In the genomic region with DNA sequence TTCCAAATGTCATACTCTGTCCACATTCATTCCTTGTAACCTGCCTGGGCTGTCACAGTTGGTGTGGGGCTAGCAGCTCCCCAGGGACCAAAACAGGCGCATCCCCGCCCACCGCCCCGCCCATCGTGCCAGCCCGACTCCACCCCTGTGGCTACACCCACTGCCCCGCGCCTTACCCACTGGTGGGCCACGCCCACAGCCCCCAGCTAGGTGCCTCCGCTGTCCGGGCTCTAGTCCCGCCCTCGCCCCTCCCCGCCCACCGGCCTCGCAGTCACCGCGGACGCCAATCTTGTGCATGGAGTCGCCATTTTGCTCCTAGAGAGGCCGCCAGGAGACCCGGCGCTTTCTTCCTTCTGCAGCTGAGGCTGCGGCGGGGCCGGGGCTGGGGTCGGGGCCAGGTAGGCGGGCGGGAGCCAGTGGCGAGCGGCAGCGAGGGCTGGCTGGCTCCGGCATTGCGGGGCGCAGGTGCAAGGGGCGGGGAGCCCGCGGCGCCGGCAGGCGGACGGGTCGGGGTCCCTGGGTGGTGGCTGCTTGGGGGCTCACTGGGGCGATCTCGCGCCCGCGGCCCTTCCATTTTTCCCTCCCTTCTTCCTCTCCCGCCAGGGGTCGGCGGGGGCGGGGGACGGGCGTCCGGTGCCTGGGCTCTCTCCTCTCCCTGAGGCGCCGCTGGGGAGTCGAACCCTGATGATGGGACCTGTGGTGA, we compare ENCODE assay signal across 8 cellular contexts. TPM values are rescaled to one million over a fixed set of nuclear protein-coding genes. Genes with fewer than 3 reads are reported as not detected.
A peak's percentile ranks its signal among the peaks of the same experiment; 100 is the strongest.
DNase-seq lines count a peak whose midpoint lies in the region; ATAC-seq lines count a peak whose summit lies in the region.

A gene with protein sequence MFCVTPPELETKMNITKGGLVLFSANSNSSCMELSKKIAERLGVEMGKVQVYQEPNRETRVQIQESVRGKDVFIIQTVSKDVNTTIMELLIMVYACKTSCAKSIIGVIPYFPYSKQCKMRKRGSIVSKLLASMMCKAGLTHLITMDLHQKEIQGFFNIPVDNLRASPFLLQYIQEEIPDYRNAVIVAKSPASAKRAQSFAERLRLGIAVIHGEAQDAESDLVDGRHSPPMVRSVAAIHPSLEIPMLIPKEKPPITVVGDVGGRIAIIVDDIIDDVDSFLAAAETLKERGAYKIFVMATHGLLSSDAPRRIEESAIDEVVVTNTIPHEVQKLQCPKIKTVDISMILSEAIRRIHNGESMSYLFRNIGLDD (plus strand): TSS at position 268 of the 703 bp plus-strand sequence. CDS start 7,703 bp downstream, outside the sequence.

- DNase-seq in Ammon's horn (ENCODE audit: low spot score) = peak; percentile 98
- DNase-seq in NCI-H774 (lab: John Stamatoyannopoulos, UW) = peak; percentile 86
- DNase-seq in activated CD4-positive, alpha-beta T cell treated with anti-CD3 and anti-CD28 coated beads, Interleukin-2, amount 50 U/mL, for 24 hours (ENCODE audit: low read depth in 1 of 2, low spot score in 1 of 2) = peak; percentile 78 to 91
- DNase-seq in cortex of kidney (lab: John Stamatoyannopoulos, UW) = peak; percentile 59
- DNase-seq in left lobe of liver (ENCODE audit: low spot score) = peak; percentile 97
- DNase-seq in stimulated activated CD4-positive, alpha-beta T cell treated with anti-CD3 and anti-CD28 coated beads, Interleukin-1b, Interleukin-23, amount 100 ng/mL, for 48 hours = peak; percentile 93

- ATAC-seq in GM19351 (IDR thresholded peaks at IDR 0.05; ENCODE audit: unreplicated experiment) (peak; percentile 31), HG03571 (IDR thresholded peaks at IDR 0.05; ENCODE audit: unreplicated experiment) (peak; percentile 42), left lobe of liver (peak; percentile 96)

RNA-seq across cellular contexts. Expression of the gene that starts here (rescaled TPM):
- 15.6 TPM for total RNA-seq in left lobe of liver

Comparison
In these comparisons a context has a peak if more than half of its experiments do, and no peak if none do; other contexts are left out.
1. Peak in every context shown above with its lines: DNase-seq and ATAC-seq.
2. ATAC-seq: peak in every context shown above with its lines; median percentile 96 in left lobe of liver; 42 in HG03571; 31 in GM19351.